Comparison of ENCODE assay signal across 19 cellular contexts in the genomic region with DNA sequence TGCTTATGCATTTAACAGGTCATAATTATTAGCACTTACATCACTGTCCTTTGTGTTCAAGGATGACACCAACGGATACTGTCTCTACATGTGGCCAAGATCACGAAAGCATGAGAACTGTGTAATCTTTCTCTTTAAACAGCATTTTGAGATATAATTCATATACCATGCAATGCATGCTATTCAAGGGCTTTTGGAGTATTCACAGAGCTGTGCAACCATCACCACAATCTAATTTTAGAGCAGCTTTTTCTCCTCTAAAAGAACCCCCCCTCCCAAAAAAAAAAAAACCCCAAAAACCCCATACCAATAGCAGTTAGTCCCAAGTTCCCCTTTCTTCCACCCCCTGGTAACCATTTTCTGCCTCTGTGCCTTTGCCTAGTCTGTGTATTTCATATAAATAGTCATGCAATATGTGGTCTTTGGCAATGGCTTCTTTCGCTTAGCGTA.
DNase-seq lines count a peak whose midpoint lies in the region; ATAC-seq and TF ChIP-seq lines count a peak whose summit lies in the region.
"Had no signal": no experiment of that assay in that cellular context is flagged by ENCODE, and none has a peak within 500 bp of the region (broad histone marks: within the 10 kb centered on the region; RNA-seq: fewer than 3 reads in every experiment).

No MANE protein-coding gene starts in this region.

- H3K4me1 ChIP-seq in osteoblast (ENCODE audit: insufficient read depth, low read length) (no peaks in the 10 kb centered on the region), GM23338 (ENCODE audit: insufficient read depth) (no peaks in the 10 kb centered on the region; the same call in 1 of the 2 replicates)

- H3K27ac ChIP-seq in HL-60 (replicated peaks) (peak overlapping the region; percentile 69), osteoblast (ENCODE audit: low read depth, low read length) (no peak overlapping the region), GM23338 (ENCODE audit: low read depth) (no peak overlapping the region)
- H3K27ac ChIP-seq: SK-N-MC had no signal

- ATAC-seq in stimulated activated naive CD8-positive, alpha-beta T cell treated with anti-CD3 and anti-CD28 coated beads, Interleukin-15, Interleukin-2, amounts not matched to agents 100 U/mL and 50 U/mL, for 24 hours = peak; percentile 35
- no peak for ATAC-seq in stimulated activated naive CD8-positive, alpha-beta T cell treated with anti-CD3 and anti-CD28 coated beads, Interleukin-15, amount 100 ng/mL, for 72 hours
- ATAC-seq in GM23338 = no peak
- ATAC-seq: activated CD8-positive, alpha-beta T cell treated with anti-CD3 and anti-CD28 coated beads for 36 hours had no signal

- H3K4me3 ChIP-seq in HL-60 (replicated peaks; ENCODE audit: insufficient read depth, low read length) (no peak overlapping the region), osteoblast (ENCODE audit: insufficient read depth, low read length) (no peak overlapping the region), GM23338 (no peak overlapping the region)
- H3K4me3 ChIP-seq: SK-N-MC, spleen had no signal

- H3K27ac Mint-ChIP-seq in stimulated activated naive CD8-positive, alpha-beta T cell treated with anti-CD3 and anti-CD28 coated beads, Interleukin-15, amount 100 ng/mL, for 72 hours = no peak overlapping the region
- no peak overlapping the region for H3K27ac Mint-ChIP-seq in GM23338
- H3K27ac Mint-ChIP-seq: activated CD8-positive, alpha-beta T cell treated with anti-CD3 and anti-CD28 coated beads for 36 hours; progenitor cell of endocrine pancreas had no signal

- H3K9me3 Mint-ChIP-seq in stimulated activated naive CD8-positive, alpha-beta T cell treated with anti-CD3 and anti-CD28 coated beads, Interleukin-15, amount 100 ng/mL, for 72 hours = no peaks in the 10 kb centered on the region
- H3K9me3 Mint-ChIP-seq in GM23338 = no peaks in the 10 kb centered on the region
- H3K9me3 Mint-ChIP-seq: activated CD8-positive, alpha-beta T cell treated with anti-CD3 and anti-CD28 coated beads for 36 hours had no signal

- peaks cover 46% of the 10 kb centered on the region for H3K4me1 Mint-ChIP-seq in stimulated activated naive CD8-positive, alpha-beta T cell treated with anti-CD3 and anti-CD28 coated beads, Interleukin-15, amount 100 ng/mL, for 72 hours
- H3K4me1 Mint-ChIP-seq in GM23338 = peaks cover 6% of the 10 kb centered on the region; the same call in 2 of the 3 replicates

- H3K27me3 ChIP-seq in HL-60 (ENCODE audit: insufficient read depth, poor library complexity, severe bottlenecking) = no peaks in the 10 kb centered on the region
- H3K27me3 ChIP-seq in osteoblast (ENCODE audit: insufficient read depth, low read length) = peaks cover 5% of the 10 kb centered on the region
- no peaks in the 10 kb centered on the region for H3K27me3 ChIP-seq in GM23338 (ENCODE audit: insufficient read depth)
- H3K27me3 ChIP-seq: spleen had no signal

- H3F3A ChIP-seq in GM23338 (replicated peaks; ENCODE audit: low read depth) = no peaks in the 10 kb centered on the region

- no peak overlapping the region for H2AFZ ChIP-seq in osteoblast (ENCODE audit: low read length)
- H2AFZ ChIP-seq in GM23338 = no peak overlapping the region

- no peak overlapping the region for H3K4me3 Mint-ChIP-seq in stimulated activated naive CD8-positive, alpha-beta T cell treated with anti-CD3 and anti-CD28 coated beads, Interleukin-15, amount 100 ng/mL, for 72 hours
- no peak overlapping the region for H3K4me3 Mint-ChIP-seq in GM23338
- H3K4me3 Mint-ChIP-seq: activated CD8-positive, alpha-beta T cell treated with anti-CD3 and anti-CD28 coated beads for 36 hours had no signal

- TF ChIP-seq CTCF in HL-60 (IDR thresholded peaks at IDR 0.05; ENCODE audit: insufficient read depth, low read length) (no peak), osteoblast (IDR thresholded peaks at IDR 0.05; ENCODE audit: extremely low read depth, low read depth, low read length) (no peak), GM23338 (conservative IDR thresholded peaks at IDR 0.05; ENCODE audit: low read depth in 2 of 2) (no peak)

- H3K79me2 ChIP-seq in osteoblast (ENCODE audit: insufficient read depth, low read length) (no peaks in the 10 kb centered on the region), GM23338 (replicated peaks; ENCODE audit: insufficient read depth) (no peaks in the 10 kb centered on the region)

- H3K9me3 ChIP-seq in osteoblast (ENCODE audit: low read depth, low read length) = no peaks in the 10 kb centered on the region
- H3K9me3 ChIP-seq: Caco-2, spleen had no signal

- H3K36me3 ChIP-seq in osteoblast (ENCODE audit: insufficient read depth, low read length) (no peaks in the 10 kb centered on the region), GM23338 (ENCODE audit: insufficient read depth) (no peaks in the 10 kb centered on the region)
- H3K36me3 ChIP-seq: spleen had no signal

- no peaks in the 10 kb centered on the region for H3K36me3 Mint-ChIP-seq in GM23338 (ENCODE audit: low read depth)

- H3K9me2 ChIP-seq in GM23338 (ENCODE audit: insufficient read depth) = no peaks in the 10 kb centered on the region

- H3K4me2 ChIP-seq in osteoblast (ENCODE audit: insufficient read depth, low read length) (no peak overlapping the region), GM23338 (no peak overlapping the region)

- H4K20me1 ChIP-seq in osteoblast (ENCODE audit: insufficient read depth, low read length) (no peaks in the 10 kb centered on the region), GM23338 (replicated peaks; ENCODE audit: insufficient read depth) (no peaks in the 10 kb centered on the region)

- no peak for DNase-seq in stimulated activated naive CD8-positive, alpha-beta T cell treated with anti-CD3 and anti-CD28 coated beads, Interleukin-15, Interleukin-2, amounts not matched to agents 100 U/mL and 50 U/mL, for 24 hours
- DNase-seq in stimulated activated naive CD8-positive, alpha-beta T cell treated with anti-CD3 and anti-CD28 coated beads, Interleukin-15, amount 100 ng/mL, for 72 hours = no peak
- DNase-seq in HL-60 (ENCODE audit: low read depth in 1 of 2, low spot score in 1 of 2) (peak; percentile 86 to 89), RPMI8226 (peak; percentile 23), NCI-H2227 treated with DMSO at 0.1 percent for 48 hours (lab: John Stamatoyannopoulos, UW) (no peak), mesenteric fat pad (ENCODE audit: low spot score) (no peak), osteoblast (ENCODE audit: insufficient read length, low spot score, missing footprints) (no peak), GM23338 (ENCODE audit: low spot score) (no peak)
- DNase-seq: ACHN; amniotic stem cell; Caco-2; cerebellar nuclear complex; NCI-H1048; NCI-H2107; spleen; stimulated activated naive CD4-positive, alpha-beta T cell had no signal

- H3K27me3 Mint-ChIP-seq in stimulated activated naive CD8-positive, alpha-beta T cell treated with anti-CD3 and anti-CD28 coated beads, Interleukin-15, amount 100 ng/mL, for 72 hours = no peaks in the 10 kb centered on the region
- peaks cover 10% of the 10 kb centered on the region for H3K27me3 Mint-ChIP-seq in GM23338 (ENCODE audit: insufficient read depth, low read depth, poor library complexity)
- H3K27me3 Mint-ChIP-seq: activated CD8-positive, alpha-beta T cell treated with anti-CD3 and anti-CD28 coated beads for 36 hours had no signal

TF ChIP-seq in GM23338, 12 proteins besides CTCF, POLR2A, EP300 and RAD21 (continues in another document):
- no peak for TF ChIP-seq STAT1 (IDR thresholded peaks at IDR 0.05; ENCODE audit: unreplicated experiment)
- TF ChIP-seq ZNF114 (CRISPR knock-in tag; IDR thresholded peaks at IDR 0.05) = no peak
- TF ChIP-seq ZNF331 (CRISPR knock-in tag; IDR thresholded peaks at IDR 0.05; ENCODE audit: low read depth) = no peak

Comparison
In these comparisons a context has a peak if more than half of its experiments do, and no peak if none do; other contexts are left out.
1. DNase-seq: peak in HL-60 (2 of 2) and RPMI8226 (single experiment); none in stimulated activated naive CD8-positive, alpha-beta T cell treated with anti-CD3 and anti-CD28 coated beads, Interleukin-15, Interleukin-2, amounts not matched to agents 100 U/mL and 50 U/mL, for 24 hours (single experiment), stimulated activated naive CD8-positive, alpha-beta T cell treated with anti-CD3 and anti-CD28 coated beads, Interleukin-15, amount 100 ng/mL, for 72 hours (0 of 2), NCI-H2227 treated with DMSO at 0.1 percent for 48 hours (single experiment), mesenteric fat pad (single experiment), osteoblast (single experiment) and GM23338 (single experiment).